In the genomic region with DNA sequence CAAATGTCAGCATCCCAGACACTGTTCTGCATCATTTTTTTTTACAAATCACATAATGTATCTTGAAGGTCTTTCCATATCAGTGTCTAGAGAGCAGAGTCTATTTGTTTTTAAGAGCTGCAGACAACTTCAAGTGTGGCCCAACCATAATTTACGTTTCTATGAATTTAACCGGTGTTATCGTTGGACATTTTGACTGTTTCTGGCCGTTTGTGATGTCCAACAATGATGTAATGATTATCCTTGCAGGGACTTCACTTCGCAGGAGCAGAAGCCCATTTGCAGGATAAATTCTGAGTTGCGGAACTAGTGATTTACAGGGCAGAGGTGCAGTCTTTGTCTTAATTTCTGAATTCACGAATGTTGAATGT, we compare ENCODE assay signal across 8 cellular contexts. TPM values are rescaled to one million over a fixed set of nuclear protein-coding genes. Genes with fewer than 3 reads are reported as not detected.
DNase-seq lines count a peak whose midpoint lies in the region; ATAC-seq and TF ChIP-seq lines count a peak whose summit lies in the region.

No MANE protein-coding gene starts in this region.

- peak; percentile 3 for ATAC-seq in SK-N-SH treated with all-trans-retinoic acid at 6 μM for 48 hours
- ATAC-seq in stimulated activated memory B cell treated with anti-CD40 and anti-IgM and Interleukin-4, amounts not matched to agents 10 μg/mL and 1 μg/mL and 100 μg/mL, for 72 hours = no peak

- no peaks in the 10 kb centered on the region for H3K36me3 Mint-ChIP-seq in glutamatergic neuron (ENCODE audit: unreplicated experiment)
- H3K36me3 Mint-ChIP-seq in stimulated activated memory B cell treated with anti-CD40 and anti-IgM and Interleukin-4, amounts not matched to agents 10 μg/mL and 1 μg/mL and 100 μg/mL, for 72 hours = no peaks in the 10 kb centered on the region

- H3K4me1 Mint-ChIP-seq in glutamatergic neuron (ENCODE audit: low read depth, unreplicated experiment) = peaks cover 2% of the 10 kb centered on the region
- peaks cover 23% of the 10 kb centered on the region for H3K4me1 Mint-ChIP-seq in stimulated activated memory B cell treated with anti-CD40 and anti-IgM and Interleukin-4, amounts not matched to agents 10 μg/mL and 1 μg/mL and 100 μg/mL, for 72 hours

- H3K4me3 Mint-ChIP-seq in glutamatergic neuron (ENCODE audit: unreplicated experiment) = peak overlapping the region; percentile 75
- peak overlapping the region; percentile 72 for H3K4me3 Mint-ChIP-seq in stimulated activated memory B cell treated with anti-CD40 and anti-IgM and Interleukin-4, amounts not matched to agents 10 μg/mL and 1 μg/mL and 100 μg/mL, for 72 hours

- peaks cover 3% of the 10 kb centered on the region for H3K9me3 Mint-ChIP-seq in glutamatergic neuron (ENCODE audit: unreplicated experiment)
- H3K9me3 Mint-ChIP-seq in stimulated activated memory B cell treated with anti-CD40 and anti-IgM and Interleukin-4, amounts not matched to agents 10 μg/mL and 1 μg/mL and 100 μg/mL, for 72 hours = peaks cover 8% of the 10 kb centered on the region

- no peak for TF ChIP-seq CTCF in glutamatergic neuron (IDR thresholded peaks at IDR 0.05; ENCODE audit: partially characterized antibody, unreplicated experiment)

- peaks cover 2% of the 10 kb centered on the region for H3K27me3 Mint-ChIP-seq in glutamatergic neuron (ENCODE audit: unreplicated experiment)
- H3K27me3 Mint-ChIP-seq in stimulated activated memory B cell treated with anti-CD40 and anti-IgM and Interleukin-4, amounts not matched to agents 10 μg/mL and 1 μg/mL and 100 μg/mL, for 72 hours = peaks cover 12% of the 10 kb centered on the region

- H3K27ac Mint-ChIP-seq in glutamatergic neuron (ENCODE audit: unreplicated experiment) = peak overlapping the region; percentile 45
- H3K27ac Mint-ChIP-seq in stimulated activated memory B cell treated with anti-CD40 and anti-IgM and Interleukin-4, amounts not matched to agents 10 μg/mL and 1 μg/mL and 100 μg/mL, for 72 hours = no peak overlapping the region

- DNase-seq in NCI-H146 treated with DMSO at 0.1 percent for 48 hours (lab: John Stamatoyannopoulos, UW; ENCODE audit: unreplicated experiment) (peak; percentile 23), NCI-H146 (lab: John Stamatoyannopoulos, UW) (no peak), glutamatergic neuron (no peak), HK-2 (ENCODE audit: unreplicated experiment) (no peak), HuH-7 (ENCODE audit: low spot score) (no peak), medulla oblongata (ENCODE audit: extremely low spot score) (no peak)

TF ChIP-seq in SK-N-SH treated with all-trans-retinoic acid at 6 μM for 48 hours, 23 proteins besides CTCF, POLR2A, EP300 and RAD21:
- TF ChIP-seq TCF4 (CRISPR knock-in tag; IDR thresholded peaks at IDR 0.05; ENCODE audit: borderline replicate concordance) (no peak), BACH2 (CRISPR knock-in tag; IDR thresholded peaks at IDR 0.05; ENCODE audit: borderline replicate concordance) (no peak), SNAI2 (CRISPR knock-in tag; IDR thresholded peaks at IDR 0.05) (no peak), ZFP30 (CRISPR knock-in tag; IDR thresholded peaks at IDR 0.05) (no peak), CSDC2 (CRISPR knock-in tag; IDR thresholded peaks at IDR 0.05) (no peak), ZC3H10 (CRISPR knock-in tag; IDR thresholded peaks at IDR 0.05) (no peak), ARNTL (CRISPR knock-in tag; IDR thresholded peaks at IDR 0.05; ENCODE audit: borderline replicate concordance, low read depth) (no peak), OSR1 (CRISPR knock-in tag; IDR thresholded peaks at IDR 0.05) (no peak), ZNF8 (CRISPR knock-in tag; IDR thresholded peaks at IDR 0.05) (no peak), ESRRG (CRISPR knock-in tag; IDR thresholded peaks at IDR 0.05) (no peak), GLIS3 (CRISPR knock-in tag; IDR thresholded peaks at IDR 0.05) (no peak), ISL1 (CRISPR knock-in tag; IDR thresholded peaks at IDR 0.05) (no peak), ZNF565 (CRISPR knock-in tag; conservative IDR thresholded peaks at IDR 0.05; ENCODE audit: low read depth) (no peak)
- TF ChIP-seq, protein P1, sequence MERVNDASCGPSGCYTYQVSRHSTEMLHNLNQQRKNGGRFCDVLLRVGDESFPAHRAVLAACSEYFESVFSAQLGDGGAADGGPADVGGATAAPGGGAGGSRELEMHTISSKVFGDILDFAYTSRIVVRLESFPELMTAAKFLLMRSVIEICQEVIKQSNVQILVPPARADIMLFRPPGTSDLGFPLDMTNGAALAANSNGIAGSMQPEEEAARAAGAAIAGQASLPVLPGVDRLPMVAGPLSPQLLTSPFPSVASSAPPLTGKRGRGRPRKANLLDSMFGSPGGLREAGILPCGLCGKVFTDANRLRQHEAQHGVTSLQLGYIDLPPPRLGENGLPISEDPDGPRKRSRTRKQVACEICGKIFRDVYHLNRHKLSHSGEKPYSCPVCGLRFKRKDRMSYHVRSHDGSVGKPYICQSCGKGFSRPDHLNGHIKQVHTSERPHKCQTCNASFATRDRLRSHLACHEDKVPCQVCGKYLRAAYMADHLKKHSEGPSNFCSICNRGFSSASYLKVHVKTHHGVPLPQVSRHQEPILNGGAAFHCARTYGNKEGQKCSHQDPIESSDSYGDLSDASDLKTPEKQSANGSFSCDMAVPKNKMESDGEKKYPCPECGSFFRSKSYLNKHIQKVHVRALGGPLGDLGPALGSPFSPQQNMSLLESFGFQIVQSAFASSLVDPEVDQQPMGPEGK (CRISPR knock-in tag; IDR thresholded peaks at IDR 0.05; ENCODE audit: borderline replicate concordance) = no peak
TF ChIP-seq in SK-N-SH treated with all-trans-retinoic acid at 6 μM for 48 hours: peak in this region for 0.

RNA-seq across cellular contexts. Expression of gene HLF, which starts 26.9 kb away (rescaled TPM):
- 0.32 TPM for total RNA-seq in glutamatergic neuron (ENCODE audit: unreplicated experiment)
